Comparison of ENCODE assay signal across 9 cellular contexts in genomic region chr11:20672575-20672974, GRCh38. TPM values are rescaled to one million over a fixed set of nuclear protein-coding genes. Genes with fewer than 3 reads are reported as not detected.
DNase-seq lines count a peak whose midpoint lies in the region; ATAC-seq and TF ChIP-seq lines count a peak whose summit lies in the region.
"Had no signal": no experiment of that assay in that cellular context is flagged by ENCODE, and none has a peak within 500 bp of the region (broad histone marks: within the 10 kb centered on the region; RNA-seq: fewer than 3 reads in every experiment).

No MANE protein-coding gene starts in this region.

- H3K4me1 ChIP-seq in right atrium auricular region, result peaks cover 0 to 18% of the 10 kb centered on the region in 2 donors

- H3K4me3 ChIP-seq in right atrium auricular region, result no peak overlapping the region
- peak overlapping the region in 8 of 59 donors; percentile 60 to 75 (median 68) for H3K4me3 ChIP-seq in dorsolateral prefrontal cortex

- no peaks in the 10 kb centered on the region for H3K36me3 ChIP-seq in right atrium auricular region

- no peak overlapping the region for H3K27ac ChIP-seq in right atrium auricular region
- no peak overlapping the region for H3K27ac ChIP-seq in dorsolateral prefrontal cortex

- DNase-seq in right atrium auricular region (ENCODE audit: low spot score), result no peak
- DNase-seq in Right ventricle myocardium inferior (ENCODE audit: missing footprints), result no peak
- peak; percentile 6 for DNase-seq in NCI-H2227 treated with DMSO at 0.1 percent for 48 hours (lab: John Stamatoyannopoulos, UW)
- DNase-seq in dorsolateral prefrontal cortex, result no peak
- DNase-seq in activated naive CD4-positive, alpha-beta T cell treated with anti-CD3 and anti-CD28 coated beads, Interleukin-2, amount 50 U/mL, for 16 hours, result no peak

- H3K9me3 ChIP-seq in right atrium auricular region, result no peaks in the 10 kb centered on the region

- intact Hi-C loops in Right ventricle myocardium inferior (cut with DNase I) (no loop called here), dorsolateral prefrontal cortex (cut with DNase I) (no loop called here)

- TF ChIP-seq CTCF in right atrium auricular region (IDR thresholded peaks at IDR 0.05) (peak; percentile 10 to 44), dorsolateral prefrontal cortex (IDR thresholded peaks at IDR 0.05 in 54 of 56, conservative IDR thresholded peaks at IDR 0.05 in 2 of 56; ENCODE audit: low read depth in 1 of 56, partially characterized antibody in 56 of 56) (peak in 48 of 56 donors; percentile 17 to 53 (median 42))

- H3K27me3 ChIP-seq in right atrium auricular region (peaks cover 8% of the 10 kb centered on the region in 2 donors), dorsolateral prefrontal cortex (peaks cover 0 to 62% (median 26%) of the 10 kb centered on the region in 45 donors)

- ATAC-seq in Right ventricle myocardium inferior, result no peak
- ATAC-seq in HG02678 (IDR thresholded peaks at IDR 0.05; ENCODE audit: unreplicated experiment), result no peak
- ATAC-seq in HG03469 (IDR thresholded peaks at IDR 0.05; ENCODE audit: unreplicated experiment), result no peak
- ATAC-seq in HG03354 (IDR thresholded peaks at IDR 0.05; ENCODE audit: poor library complexity, severe bottlenecking, unreplicated experiment), result no peak
- ATAC-seq: activated T-cell treated with anti-CD3 and anti-CD28 coated beads, Interleukin-2, amount 50 U/mL, for 72 hours had no signal

RNA-seq across cellular contexts. Expression of gene NELL1, which starts 3.2 kb away (rescaled TPM):
- not detected for total RNA-seq in right atrium auricular region
- total RNA-seq in Right ventricle myocardium inferior, result not detected
- total RNA-seq in dorsolateral prefrontal cortex, result 10 to 100 TPM; 15.1 to 81.1 (median 48.0) TPM
- total RNA-seq: activated T-cell treated with anti-CD3 and anti-CD28 coated beads, Interleukin-2, amount 50 U/mL, for 72 hours had no signal

Comparison
In these comparisons a context has a peak if more than half of its experiments do, and no peak if none do; other contexts are left out.
1. RNA of gene NELL1, which starts 3.2 kb away (total RNA-seq): 15.1 to 81.1 TPM in dorsolateral prefrontal cortex; not detected in right atrium auricular region and not detected in Right ventricle myocardium inferior (single experiment); every median in the first group is over 10 times any median in the second.